In the genomic region with DNA sequence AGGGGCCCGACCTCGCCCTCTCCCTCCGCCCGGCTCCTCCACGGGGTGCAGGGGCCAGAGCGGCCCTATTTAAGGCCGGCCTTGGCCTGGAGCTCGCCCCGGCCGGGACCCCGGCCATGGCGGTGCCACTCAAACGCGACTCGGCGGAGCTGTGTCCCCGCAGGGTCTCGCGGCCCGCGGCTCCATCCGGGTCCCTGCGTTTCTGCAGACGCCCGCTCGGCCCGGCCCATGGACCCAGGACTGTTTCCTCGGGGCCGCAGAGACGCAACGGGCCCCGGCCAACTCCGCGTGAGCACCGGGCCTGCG, we compare ENCODE assay signal across 1 cellular context.
TF ChIP-seq lines count a peak whose summit lies in the region.

No MANE protein-coding gene starts in this region.

TF ChIP-seq in HEK293, 187 proteins besides CTCF, POLR2A, EP300 and RAD21 (continued from another document and continues in another):
- TF ChIP-seq, protein P1, sequence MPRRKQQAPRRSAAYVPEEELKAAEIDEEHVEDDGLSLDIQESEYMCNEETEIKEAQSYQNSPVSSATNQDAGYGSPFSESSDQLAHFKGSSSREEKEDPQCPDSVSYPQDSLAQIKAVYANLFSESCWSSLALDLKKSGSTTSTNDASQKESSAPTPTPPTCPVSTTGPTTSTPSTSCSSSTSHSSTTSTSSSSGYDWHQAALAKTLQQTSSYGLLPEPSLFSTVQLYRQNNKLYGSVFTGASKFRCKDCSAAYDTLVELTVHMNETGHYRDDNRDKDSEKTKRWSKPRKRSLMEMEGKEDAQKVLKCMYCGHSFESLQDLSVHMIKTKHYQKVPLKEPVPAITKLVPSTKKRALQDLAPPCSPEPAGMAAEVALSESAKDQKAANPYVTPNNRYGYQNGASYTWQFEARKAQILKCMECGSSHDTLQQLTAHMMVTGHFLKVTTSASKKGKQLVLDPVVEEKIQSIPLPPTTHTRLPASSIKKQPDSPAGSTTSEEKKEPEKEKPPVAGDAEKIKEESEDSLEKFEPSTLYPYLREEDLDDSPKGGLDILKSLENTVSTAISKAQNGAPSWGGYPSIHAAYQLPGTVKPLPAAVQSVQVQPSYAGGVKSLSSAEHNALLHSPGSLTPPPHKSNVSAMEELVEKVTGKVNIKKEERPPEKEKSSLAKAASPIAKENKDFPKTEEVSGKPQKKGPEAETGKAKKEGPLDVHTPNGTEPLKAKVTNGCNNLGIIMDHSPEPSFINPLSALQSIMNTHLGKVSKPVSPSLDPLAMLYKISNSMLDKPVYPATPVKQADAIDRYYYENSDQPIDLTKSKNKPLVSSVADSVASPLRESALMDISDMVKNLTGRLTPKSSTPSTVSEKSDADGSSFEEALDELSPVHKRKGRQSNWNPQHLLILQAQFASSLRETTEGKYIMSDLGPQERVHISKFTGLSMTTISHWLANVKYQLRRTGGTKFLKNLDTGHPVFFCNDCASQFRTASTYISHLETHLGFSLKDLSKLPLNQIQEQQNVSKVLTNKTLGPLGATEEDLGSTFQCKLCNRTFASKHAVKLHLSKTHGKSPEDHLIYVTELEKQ (tag by site-specific recombination; IDR thresholded peaks at IDR 0.05; ENCODE audit: borderline replicate concordance), result no peak
- TF ChIP-seq, protein P2, sequence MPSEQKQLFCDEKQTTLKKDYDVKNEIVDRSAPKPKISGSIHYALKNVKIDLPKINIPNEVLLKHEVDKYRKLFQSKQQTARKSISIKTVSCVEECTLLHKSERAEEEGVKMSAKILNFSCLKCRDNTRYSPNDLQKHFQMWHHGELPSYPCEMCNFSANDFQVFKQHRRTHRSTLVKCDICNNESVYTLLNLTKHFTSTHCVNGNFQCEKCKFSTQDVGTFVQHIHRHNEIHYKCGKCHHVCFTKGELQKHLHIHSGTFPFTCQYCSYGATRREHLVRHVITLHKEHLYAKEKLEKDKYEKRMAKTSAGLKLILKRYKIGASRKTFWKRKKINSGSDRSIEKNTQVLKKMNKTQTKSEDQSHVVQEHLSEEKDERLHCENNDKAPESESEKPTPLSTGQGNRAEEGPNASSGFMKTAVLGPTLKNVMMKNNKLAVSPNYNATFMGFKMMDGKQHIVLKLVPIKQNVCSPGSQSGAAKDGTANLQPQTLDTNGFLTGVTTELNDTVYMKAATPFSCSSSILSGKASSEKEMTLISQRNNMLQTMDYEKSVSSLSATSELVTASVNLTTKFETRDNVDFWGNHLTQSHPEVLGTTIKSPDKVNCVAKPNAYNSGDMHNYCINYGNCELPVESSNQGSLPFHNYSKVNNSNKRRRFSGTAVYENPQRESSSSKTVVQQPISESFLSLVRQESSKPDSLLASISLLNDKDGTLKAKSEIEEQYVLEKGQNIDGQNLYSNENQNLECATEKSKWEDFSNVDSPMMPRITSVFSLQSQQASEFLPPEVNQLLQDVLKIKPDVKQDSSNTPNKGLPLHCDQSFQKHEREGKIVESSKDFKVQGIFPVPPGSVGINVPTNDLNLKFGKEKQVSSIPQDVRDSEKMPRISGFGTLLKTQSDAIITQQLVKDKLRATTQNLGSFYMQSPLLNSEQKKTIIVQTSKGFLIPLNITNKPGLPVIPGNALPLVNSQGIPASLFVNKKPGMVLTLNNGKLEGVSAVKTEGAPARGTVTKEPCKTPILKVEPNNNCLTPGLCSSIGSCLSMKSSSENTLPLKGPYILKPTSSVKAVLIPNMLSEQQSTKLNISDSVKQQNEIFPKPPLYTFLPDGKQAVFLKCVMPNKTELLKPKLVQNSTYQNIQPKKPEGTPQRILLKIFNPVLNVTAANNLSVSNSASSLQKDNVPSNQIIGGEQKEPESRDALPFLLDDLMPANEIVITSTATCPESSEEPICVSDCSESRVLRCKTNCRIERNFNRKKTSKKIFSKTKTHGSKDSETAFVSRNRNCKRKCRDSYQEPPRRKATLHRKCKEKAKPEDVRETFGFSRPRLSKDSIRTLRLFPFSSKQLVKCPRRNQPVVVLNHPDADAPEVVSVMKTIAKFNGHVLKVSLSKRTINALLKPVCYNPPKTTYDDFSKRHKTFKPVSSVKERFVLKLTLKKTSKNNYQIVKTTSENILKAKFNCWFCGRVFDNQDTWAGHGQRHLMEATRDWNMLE (tag by site-specific recombination; conservative IDR thresholded peaks at IDR 0.05; ENCODE audit: low read depth), result no peak
- TF ChIP-seq YY1 (tag by site-specific recombination; IDR thresholded peaks at IDR 0.05), result peak; percentile 41; the same call in 1 of the 2 replicates
- TF ChIP-seq ZNF747 (tag by site-specific recombination; IDR thresholded peaks at IDR 0.05), result no peak
- TF ChIP-seq ZNF560 (tag by site-specific recombination; IDR thresholded peaks at IDR 0.05; ENCODE audit: borderline replicate concordance), result no peak
- TF ChIP-seq, protein P3, sequence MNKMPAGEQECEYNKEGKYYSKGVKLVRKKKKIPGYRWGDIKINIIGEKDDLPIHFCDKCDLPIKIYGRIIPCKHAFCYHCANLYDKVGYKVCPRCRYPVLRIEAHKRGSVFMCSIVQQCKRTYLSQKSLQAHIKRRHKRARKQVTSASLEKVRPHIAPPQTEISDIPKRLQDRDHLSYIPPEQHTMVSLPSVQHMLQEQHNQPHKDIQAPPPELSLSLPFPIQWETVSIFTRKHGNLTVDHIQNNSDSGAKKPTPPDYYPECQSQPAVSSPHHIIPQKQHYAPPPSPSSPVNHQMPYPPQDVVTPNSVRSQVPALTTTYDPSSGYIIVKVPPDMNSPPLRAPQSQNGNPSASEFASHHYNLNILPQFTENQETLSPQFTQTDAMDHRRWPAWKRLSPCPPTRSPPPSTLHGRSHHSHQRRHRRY (tag by site-specific recombination; IDR thresholded peaks at IDR 0.05), result no peak
- TF ChIP-seq ZNF354C (tag by site-specific recombination; IDR thresholded peaks at IDR 0.05; ENCODE audit: borderline replicate concordance, low read depth), result no peak
- TF ChIP-seq ZNF792 (tag by site-specific recombination; IDR thresholded peaks at IDR 0.05), result no peak
- no peak for TF ChIP-seq ZBTB21 (tag by site-specific recombination; IDR thresholded peaks at IDR 0.05)
- peak; percentile 8 for TF ChIP-seq ZBTB48 (tag by site-specific recombination; IDR thresholded peaks at IDR 0.05)
- TF ChIP-seq, protein P4, sequence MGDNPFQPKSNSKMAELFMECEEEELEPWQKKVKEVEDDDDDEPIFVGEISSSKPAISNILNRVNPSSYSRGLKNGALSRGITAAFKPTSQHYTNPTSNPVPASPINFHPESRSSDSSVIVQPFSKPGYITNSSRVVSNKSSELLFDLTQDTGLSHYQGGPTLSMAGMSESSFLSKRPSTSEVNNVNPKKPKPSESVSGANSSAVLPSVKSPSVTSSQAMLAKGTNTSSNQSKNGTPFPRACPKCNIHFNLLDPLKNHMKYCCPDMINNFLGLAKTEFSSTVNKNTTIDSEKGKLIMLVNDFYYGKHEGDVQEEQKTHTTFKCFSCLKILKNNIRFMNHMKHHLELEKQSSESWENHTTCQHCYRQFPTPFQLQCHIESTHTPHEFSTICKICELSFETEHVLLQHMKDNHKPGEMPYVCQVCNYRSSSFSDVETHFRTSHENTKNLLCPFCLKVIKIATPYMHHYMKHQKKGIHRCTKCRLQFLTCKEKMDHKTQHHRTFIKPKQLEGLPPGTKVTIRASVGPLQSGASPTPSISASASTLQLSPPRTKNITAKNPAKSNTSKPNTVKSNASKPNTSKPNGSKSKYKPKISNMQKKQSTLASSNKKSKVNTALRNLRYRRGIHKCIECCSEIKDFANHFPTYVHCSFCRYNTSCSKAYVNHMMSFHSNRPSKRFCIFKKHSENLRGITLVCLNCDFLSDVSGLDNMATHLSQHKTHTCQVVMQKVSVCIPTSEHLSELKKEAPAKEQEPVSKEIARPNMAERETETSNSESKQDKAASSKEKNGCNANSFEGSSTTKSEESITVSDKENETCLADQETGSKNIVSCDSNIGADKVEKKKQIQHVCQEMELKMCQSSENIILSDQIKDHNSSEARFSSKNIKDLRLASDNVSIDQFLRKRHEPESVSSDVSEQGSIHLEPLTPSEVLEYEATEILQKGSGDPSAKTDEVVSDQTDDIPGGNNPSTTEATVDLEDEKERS (tag by site-specific recombination; IDR thresholded peaks at IDR 0.05), result no peak
- no peak for TF ChIP-seq ZSCAN30 (tag by site-specific recombination; IDR thresholded peaks at IDR 0.05)
- TF ChIP-seq, protein P5, sequence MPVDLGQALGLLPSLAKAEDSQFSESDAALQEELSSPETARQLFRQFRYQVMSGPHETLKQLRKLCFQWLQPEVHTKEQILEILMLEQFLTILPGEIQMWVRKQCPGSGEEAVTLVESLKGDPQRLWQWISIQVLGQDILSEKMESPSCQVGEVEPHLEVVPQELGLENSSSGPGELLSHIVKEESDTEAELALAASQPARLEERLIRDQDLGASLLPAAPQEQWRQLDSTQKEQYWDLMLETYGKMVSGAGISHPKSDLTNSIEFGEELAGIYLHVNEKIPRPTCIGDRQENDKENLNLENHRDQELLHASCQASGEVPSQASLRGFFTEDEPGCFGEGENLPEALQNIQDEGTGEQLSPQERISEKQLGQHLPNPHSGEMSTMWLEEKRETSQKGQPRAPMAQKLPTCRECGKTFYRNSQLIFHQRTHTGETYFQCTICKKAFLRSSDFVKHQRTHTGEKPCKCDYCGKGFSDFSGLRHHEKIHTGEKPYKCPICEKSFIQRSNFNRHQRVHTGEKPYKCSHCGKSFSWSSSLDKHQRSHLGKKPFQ (tag by site-specific recombination; IDR thresholded peaks at IDR 0.05), result no peak
- TF ChIP-seq, protein P6, sequence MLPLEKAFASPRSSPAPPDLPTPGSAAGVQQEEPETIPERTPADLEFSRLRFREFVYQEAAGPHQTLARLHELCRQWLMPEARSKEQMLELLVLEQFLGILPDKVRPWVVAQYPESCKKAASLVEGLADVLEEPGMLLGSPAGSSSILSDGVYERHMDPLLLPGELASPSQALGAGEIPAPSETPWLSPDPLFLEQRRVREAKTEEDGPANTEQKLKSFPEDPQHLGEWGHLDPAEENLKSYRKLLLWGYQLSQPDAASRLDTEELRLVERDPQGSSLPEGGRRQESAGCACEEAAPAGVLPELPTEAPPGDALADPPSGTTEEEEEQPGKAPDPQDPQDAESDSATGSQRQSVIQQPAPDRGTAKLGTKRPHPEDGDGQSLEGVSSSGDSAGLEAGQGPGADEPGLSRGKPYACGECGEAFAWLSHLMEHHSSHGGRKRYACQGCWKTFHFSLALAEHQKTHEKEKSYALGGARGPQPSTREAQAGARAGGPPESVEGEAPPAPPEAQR (tag by site-specific recombination; IDR thresholded peaks at IDR 0.05), result no peak
- TF ChIP-seq GFI1B (tag by site-specific recombination; IDR thresholded peaks at IDR 0.05), result no peak
- TF ChIP-seq, protein P7, sequence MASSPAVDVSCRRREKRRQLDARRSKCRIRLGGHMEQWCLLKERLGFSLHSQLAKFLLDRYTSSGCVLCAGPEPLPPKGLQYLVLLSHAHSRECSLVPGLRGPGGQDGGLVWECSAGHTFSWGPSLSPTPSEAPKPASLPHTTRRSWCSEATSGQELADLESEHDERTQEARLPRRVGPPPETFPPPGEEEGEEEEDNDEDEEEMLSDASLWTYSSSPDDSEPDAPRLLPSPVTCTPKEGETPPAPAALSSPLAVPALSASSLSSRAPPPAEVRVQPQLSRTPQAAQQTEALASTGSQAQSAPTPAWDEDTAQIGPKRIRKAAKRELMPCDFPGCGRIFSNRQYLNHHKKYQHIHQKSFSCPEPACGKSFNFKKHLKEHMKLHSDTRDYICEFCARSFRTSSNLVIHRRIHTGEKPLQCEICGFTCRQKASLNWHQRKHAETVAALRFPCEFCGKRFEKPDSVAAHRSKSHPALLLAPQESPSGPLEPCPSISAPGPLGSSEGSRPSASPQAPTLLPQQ (tag by site-specific recombination; IDR thresholded peaks at IDR 0.05), result peak; percentile 8; the same call in 1 of the 2 replicates
- peak; percentile 50 for TF ChIP-seq KLF9 (tag by site-specific recombination; IDR thresholded peaks at IDR 0.05; ENCODE audit: low read depth)
- TF ChIP-seq ZNF416 (tag by site-specific recombination; IDR thresholded peaks at IDR 0.05), result no peak
- TF ChIP-seq, protein P8, sequence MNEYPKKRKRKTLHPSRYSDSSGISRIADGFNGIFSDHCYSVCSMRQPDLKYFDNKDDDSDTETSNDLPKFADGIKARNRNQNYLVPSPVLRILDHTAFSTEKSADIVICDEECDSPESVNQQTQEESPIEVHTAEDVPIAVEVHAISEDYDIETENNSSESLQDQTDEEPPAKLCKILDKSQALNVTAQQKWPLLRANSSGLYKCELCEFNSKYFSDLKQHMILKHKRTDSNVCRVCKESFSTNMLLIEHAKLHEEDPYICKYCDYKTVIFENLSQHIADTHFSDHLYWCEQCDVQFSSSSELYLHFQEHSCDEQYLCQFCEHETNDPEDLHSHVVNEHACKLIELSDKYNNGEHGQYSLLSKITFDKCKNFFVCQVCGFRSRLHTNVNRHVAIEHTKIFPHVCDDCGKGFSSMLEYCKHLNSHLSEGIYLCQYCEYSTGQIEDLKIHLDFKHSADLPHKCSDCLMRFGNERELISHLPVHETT (tag by site-specific recombination; IDR thresholded peaks at IDR 0.05), result no peak
- TF ChIP-seq, protein P9, sequence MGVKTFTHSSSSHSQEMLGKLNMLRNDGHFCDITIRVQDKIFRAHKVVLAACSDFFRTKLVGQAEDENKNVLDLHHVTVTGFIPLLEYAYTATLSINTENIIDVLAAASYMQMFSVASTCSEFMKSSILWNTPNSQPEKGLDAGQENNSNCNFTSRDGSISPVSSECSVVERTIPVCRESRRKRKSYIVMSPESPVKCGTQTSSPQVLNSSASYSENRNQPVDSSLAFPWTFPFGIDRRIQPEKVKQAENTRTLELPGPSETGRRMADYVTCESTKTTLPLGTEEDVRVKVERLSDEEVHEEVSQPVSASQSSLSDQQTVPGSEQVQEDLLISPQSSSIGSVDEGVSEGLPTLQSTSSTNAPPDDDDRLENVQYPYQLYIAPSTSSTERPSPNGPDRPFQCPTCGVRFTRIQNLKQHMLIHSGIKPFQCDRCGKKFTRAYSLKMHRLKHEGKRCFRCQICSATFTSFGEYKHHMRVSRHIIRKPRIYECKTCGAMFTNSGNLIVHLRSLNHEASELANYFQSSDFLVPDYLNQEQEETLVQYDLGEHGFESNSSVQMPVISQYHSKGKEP (tag by site-specific recombination; IDR thresholded peaks at IDR 0.05), result no peak
- no peak for TF ChIP-seq ZNF76 (tag by site-specific recombination; IDR thresholded peaks at IDR 0.05; ENCODE audit: borderline replicate concordance, low read depth)
- no peak for TF ChIP-seq ZNF138 (tag by site-specific recombination; IDR thresholded peaks at IDR 0.05; ENCODE audit: borderline replicate concordance)
- TF ChIP-seq ZNF585B (tag by site-specific recombination; IDR thresholded peaks at IDR 0.05), result no peak
- TF ChIP-seq, protein P10, sequence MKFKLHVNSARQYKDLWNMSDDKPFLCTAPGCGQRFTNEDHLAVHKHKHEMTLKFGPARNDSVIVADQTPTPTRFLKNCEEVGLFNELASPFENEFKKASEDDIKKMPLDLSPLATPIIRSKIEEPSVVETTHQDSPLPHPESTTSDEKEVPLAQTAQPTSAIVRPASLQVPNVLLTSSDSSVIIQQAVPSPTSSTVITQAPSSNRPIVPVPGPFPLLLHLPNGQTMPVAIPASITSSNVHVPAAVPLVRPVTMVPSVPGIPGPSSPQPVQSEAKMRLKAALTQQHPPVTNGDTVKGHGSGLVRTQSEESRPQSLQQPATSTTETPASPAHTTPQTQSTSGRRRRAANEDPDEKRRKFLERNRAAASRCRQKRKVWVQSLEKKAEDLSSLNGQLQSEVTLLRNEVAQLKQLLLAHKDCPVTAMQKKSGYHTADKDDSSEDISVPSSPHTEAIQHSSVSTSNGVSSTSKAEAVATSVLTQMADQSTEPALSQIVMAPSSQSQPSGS (tag by site-specific recombination; IDR thresholded peaks at IDR 0.05; ENCODE audit: low read depth), result no peak
- TF ChIP-seq, protein P11, sequence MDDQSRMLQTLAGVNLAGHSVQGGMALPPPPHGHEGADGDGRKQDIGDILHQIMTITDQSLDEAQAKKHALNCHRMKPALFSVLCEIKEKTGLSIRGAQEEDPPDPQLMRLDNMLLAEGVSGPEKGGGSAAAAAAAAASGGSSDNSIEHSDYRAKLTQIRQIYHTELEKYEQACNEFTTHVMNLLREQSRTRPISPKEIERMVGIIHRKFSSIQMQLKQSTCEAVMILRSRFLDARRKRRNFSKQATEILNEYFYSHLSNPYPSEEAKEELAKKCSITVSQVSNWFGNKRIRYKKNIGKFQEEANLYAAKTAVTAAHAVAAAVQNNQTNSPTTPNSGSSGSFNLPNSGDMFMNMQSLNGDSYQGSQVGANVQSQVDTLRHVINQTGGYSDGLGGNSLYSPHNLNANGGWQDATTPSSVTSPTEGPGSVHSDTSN (CRISPR knock-in tag; IDR thresholded peaks at IDR 0.05), result no peak
- 0 out of 2 replicates have a peak, but pooled peaks have one; percentile 21 for TF ChIP-seq SP7 (tag by site-specific recombination; IDR thresholded peaks at IDR 0.05)
